ENCODE assay signal across 1 cellular context in the genomic region with DNA sequence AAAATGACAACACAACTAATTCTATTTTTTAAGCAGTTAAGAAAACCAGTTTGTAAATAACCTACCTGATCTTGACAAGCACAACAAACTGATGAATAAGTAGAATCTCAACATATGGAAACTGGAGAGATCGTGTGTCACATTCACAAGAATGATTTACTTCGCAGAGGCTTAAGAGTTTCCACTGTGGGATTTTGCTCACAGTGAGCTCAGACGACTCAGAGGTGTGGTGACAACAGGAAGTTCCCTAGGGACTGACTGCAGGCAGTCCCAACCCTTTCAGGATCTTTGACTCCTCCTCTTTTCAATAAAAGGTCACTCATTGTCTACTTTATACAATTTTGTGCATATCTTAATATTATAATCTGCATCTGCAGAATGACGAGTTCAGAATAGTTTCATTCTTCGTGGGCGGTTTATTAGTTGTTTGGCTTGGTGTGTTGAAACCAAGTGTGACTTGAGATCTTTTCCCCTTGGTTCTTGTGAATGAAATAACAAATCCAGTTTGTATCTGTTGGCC.
TF ChIP-seq lines count a peak whose summit lies in the region.

Gene LIPH, minus strand, starts transcription at position 231 of the 520 bp plus-strand sequence. Its CDS starts 117 bp downstream, at position 114.

TF ChIP-seq in HepG2, 621 proteins besides CTCF, POLR2A, EP300 and RAD21 (continued from another document):
- TF ChIP-seq TRAFD1 (CRISPR knock-in tag; IDR thresholded peaks at IDR 0.05; ENCODE audit: borderline replicate concordance) = no peak
- no peak for TF ChIP-seq ZNF788 (CRISPR knock-in tag; IDR thresholded peaks at IDR 0.05; ENCODE audit: borderline replicate concordance)
- TF ChIP-seq ZNF205 (CRISPR knock-in tag; IDR thresholded peaks at IDR 0.05) = no peak
- TF ChIP-seq ZNF674 (CRISPR knock-in tag; IDR thresholded peaks at IDR 0.05; ENCODE audit: low read depth) = no peak
